Comparison of ENCODE assay signal across 7 cellular contexts in genomic region chr17:79009397-79010303, GRCh38. TPM values are rescaled to one million over a fixed set of nuclear protein-coding genes. Genes with fewer than 3 reads are reported as not detected.
DNase-seq lines count a peak whose midpoint lies in the region; ATAC-seq and TF ChIP-seq lines count a peak whose summit lies in the region.

TSS of gene CANT1 (minus strand) at chr17:79009764. CDS start at chr17:78997622, 12,142 bp downstream.

- ATAC-seq in GM18499 (IDR thresholded peaks at IDR 0.05; ENCODE audit: insufficient read depth, unreplicated experiment) (peak; percentile 50), HG02763 (IDR thresholded peaks at IDR 0.05; ENCODE audit: unreplicated experiment) (peak; percentile 89)

- H3K4me3 ChIP-seq in iPS-18a (ENCODE audit: low read length) (peak within 1 kb of the TSS; percentile 83), skeletal muscle tissue (ENCODE audit: low read length in 3 of 3) (peak within 1 kb of the TSS; percentile 82 to 95 (median 95))

- H3K27ac Mint-ChIP-seq in brain: peak within 1 kb of the TSS; percentile 81 to 98 (median 95)

- DNase-seq in NCI-H146 (lab: John Stamatoyannopoulos, UW) (peak; percentile 80), UCSD-AML1 (lab: John Stamatoyannopoulos, UW; ENCODE audit: unreplicated experiment) (peak; percentile 89)

- H3K9me3 ChIP-seq in iPS-18a (ENCODE audit: control insufficient read depth, low read depth, low read length): peaks cover 9% of the 10 kb centered on the region
- no peaks in the 10 kb centered on the region for H3K9me3 ChIP-seq in skeletal muscle tissue (ENCODE audit: control insufficient read depth in 3 of 3, low read length in 3 of 3)

- H3K36me3 Mint-ChIP-seq in brain: no peaks in the 10 kb centered on the region

- H3K27me3 ChIP-seq in iPS-18a (ENCODE audit: control insufficient read depth, insufficient read depth, low read length) (peaks cover 43% of the 10 kb centered on the region), skeletal muscle tissue (ENCODE audit: control insufficient read depth in 3 of 3, insufficient read depth in 3 of 3, low read length in 3 of 3) (no peaks in the 10 kb centered on the region)

- no peaks in the 10 kb centered on the region for H3K36me3 ChIP-seq in iPS-18a (ENCODE audit: control insufficient read depth, low read depth, low read length)
- H3K36me3 ChIP-seq in skeletal muscle tissue (ENCODE audit: control insufficient read depth in 3 of 3, insufficient read depth in 3 of 3, low read length in 3 of 3): no peaks in the 10 kb centered on the region

- H3K4me1 ChIP-seq in iPS-18a (ENCODE audit: control insufficient read depth, low read depth, low read length) (no peaks in the 10 kb centered on the region), skeletal muscle tissue (ENCODE audit: control insufficient read depth in 3 of 3, insufficient read depth in 3 of 3, low read length in 3 of 3) (peaks cover 22 to 38% (median 32%) of the 10 kb centered on the region in 3 donors)

- peaks cover 54% of the 10 kb centered on the region for H3K4me1 Mint-ChIP-seq in brain

- H3K9me3 Mint-ChIP-seq in brain: peaks cover 4 to 21% (median 12%) of the 10 kb centered on the region in 5 experiments

- H3K27me3 Mint-ChIP-seq in brain: no peaks in the 10 kb centered on the region

- H3K27ac ChIP-seq in iPS-18a (ENCODE audit: low read length): no peak within 1 kb of the TSS
- peak within 1 kb of the TSS; percentile 60 for H3K27ac ChIP-seq in skeletal muscle tissue (ENCODE audit: low read depth, low read length)

- TF ChIP-seq CTCF in brain (conservative IDR thresholded peaks at IDR 0.05): no peak

- H3K9ac ChIP-seq in iPS-18a (ENCODE audit: low read length): peak within 1 kb of the TSS; percentile 40
- peak within 1 kb of the TSS; percentile 89 to 94 (median 93) for H3K9ac ChIP-seq in skeletal muscle tissue (ENCODE audit: low read depth in 1 of 3, low read length in 3 of 3)

- H3K4me3 Mint-ChIP-seq in brain: peak within 1 kb of the TSS; percentile 84 to 97 (median 91)

RNA-seq across cellular contexts. Expression of gene CANT1, which starts in this region (rescaled TPM):
- polyA plus RNA-seq in brain (ENCODE audit: insufficient read depth, low read depth, low replicate concordance): 64.2 TPM
- 21.9 TPM for total RNA-seq in skeletal muscle tissue
